In genomic region chr16:67968440-67969285, GRCh38 we compare ENCODE assay signal across 8 cellular contexts. TPM values are rescaled to one million over a fixed set of nuclear protein-coding genes. Genes with fewer than 3 reads are reported as not detected.
A peak's percentile ranks its signal among the peaks of the same experiment; 100 is the strongest.
DNase-seq lines count a peak whose midpoint lies in the region; ATAC-seq and TF ChIP-seq lines count a peak whose summit lies in the region.

TSS of gene SLC12A4 (minus strand) at chr16:67968637. CDS start at chr16:67968553, 84 bp downstream.

- H3K4me1 ChIP-seq in CD8-positive, alpha-beta T cell (ENCODE audit: insufficient read depth, low read length), result peaks cover 15% of the 10 kb centered on the region
- peaks cover 43% of the 10 kb centered on the region for H3K4me1 ChIP-seq in thymus (ENCODE audit: control insufficient read depth, insufficient read depth, low read length)

- no peak for TF ChIP-seq CTCF in CD8-positive, alpha-beta T cell (IDR thresholded peaks at IDR 0.05)
- no peak for TF ChIP-seq CTCF in osteocyte (IDR thresholded peaks at IDR 0.05)

- H3K4me3 Mint-ChIP-seq in CD8-positive, alpha-beta T cell, result peak within 1 kb of the TSS; percentile 83
- H3K4me3 Mint-ChIP-seq in activated naive CD4-positive, alpha-beta T cell treated with anti-CD3 and anti-CD28 coated beads, Interleukin-2, amount 50 U/mL, for 24 hours, result peak within 1 kb of the TSS; percentile 99
- peak within 1 kb of the TSS; percentile 96 for H3K4me3 Mint-ChIP-seq in osteocyte (ENCODE audit: unreplicated experiment)

- no peaks in the 10 kb centered on the region for H3K27me3 ChIP-seq in CD8-positive, alpha-beta T cell (ENCODE audit: insufficient read depth, low read length)
- H3K27me3 ChIP-seq in thymus (ENCODE audit: control insufficient read depth, insufficient read depth), result no peaks in the 10 kb centered on the region

- POLR2A ChIA-PET in CD8-positive, alpha-beta T cell (lab: Charles Lee), result interaction anchor here (0.8 to 1.7 kb wide), 3 partner anchors 16 to 117 kb away, joined by 3 to 7 read pairs (median 5); partner anchors contain the start of genes NFATC3 and PSMB10

- peak within 1 kb of the TSS; percentile 97 for H3K4me3 ChIP-seq in CD8-positive, alpha-beta T cell (ENCODE audit: low read depth, low read length)
- peak within 1 kb of the TSS; percentile 79 for H3K4me3 ChIP-seq in thymus (ENCODE audit: low read length)

- peaks cover 7% of the 10 kb centered on the region for H3K36me3 Mint-ChIP-seq in CD8-positive, alpha-beta T cell
- no peaks in the 10 kb centered on the region for H3K36me3 Mint-ChIP-seq in activated naive CD4-positive, alpha-beta T cell treated with anti-CD3 and anti-CD28 coated beads, Interleukin-2, amount 50 U/mL, for 24 hours
- H3K36me3 Mint-ChIP-seq in osteocyte (ENCODE audit: unreplicated experiment), result peaks cover 2% of the 10 kb centered on the region

- peak within 1 kb of the TSS; percentile 94 for H3K27ac Mint-ChIP-seq in CD8-positive, alpha-beta T cell
- peak within 1 kb of the TSS; percentile 96 for H3K27ac Mint-ChIP-seq in activated naive CD4-positive, alpha-beta T cell treated with anti-CD3 and anti-CD28 coated beads, Interleukin-2, amount 50 U/mL, for 24 hours
- H3K27ac Mint-ChIP-seq in osteocyte (ENCODE audit: unreplicated experiment), result peak within 1 kb of the TSS; percentile 95

- H3K9me3 Mint-ChIP-seq in CD8-positive, alpha-beta T cell, result no peaks in the 10 kb centered on the region
- H3K9me3 Mint-ChIP-seq in activated naive CD4-positive, alpha-beta T cell treated with anti-CD3 and anti-CD28 coated beads, Interleukin-2, amount 50 U/mL, for 24 hours, result no peaks in the 10 kb centered on the region
- no peaks in the 10 kb centered on the region for H3K9me3 Mint-ChIP-seq in osteocyte (ENCODE audit: unreplicated experiment)

- 1% methylated on average over 75 of the region's 75 CpGs for WGBS in thymus

- peak within 1 kb of the TSS; percentile 59 for H3K27ac ChIP-seq in CD8-positive, alpha-beta T cell (ENCODE audit: low read depth, low read length)
- H3K27ac ChIP-seq in thymus (ENCODE audit: low read depth), result peak within 1 kb of the TSS; percentile 88

- H3K27me3 Mint-ChIP-seq in CD8-positive, alpha-beta T cell (ENCODE audit: low read depth), result no peaks in the 10 kb centered on the region
- H3K27me3 Mint-ChIP-seq in activated naive CD4-positive, alpha-beta T cell treated with anti-CD3 and anti-CD28 coated beads, Interleukin-2, amount 50 U/mL, for 24 hours, result no peaks in the 10 kb centered on the region
- no peaks in the 10 kb centered on the region for H3K27me3 Mint-ChIP-seq in osteocyte (ENCODE audit: unreplicated experiment)

- intact Hi-C loops in CD8-positive, alpha-beta T cell (cut with DNase I, micrococcal nuclease), result loop anchor here (1.0 to 10.0 kb wide), 8 partner anchors 24 to 124 kb away; partner anchors contain the start of genes PSKH1 (in 2 of the 2), CENPT (in 1 of the 2), EDC4 (in 1 of the 2) and NFATC3 (in 1 of the 2)

- H3K4me1 Mint-ChIP-seq in CD8-positive, alpha-beta T cell (ENCODE audit: low read depth), result peaks cover 21% of the 10 kb centered on the region
- H3K4me1 Mint-ChIP-seq in activated naive CD4-positive, alpha-beta T cell treated with anti-CD3 and anti-CD28 coated beads, Interleukin-2, amount 50 U/mL, for 24 hours, result peaks cover 26% of the 10 kb centered on the region
- H3K4me1 Mint-ChIP-seq in osteocyte (ENCODE audit: unreplicated experiment), result peaks cover 33% of the 10 kb centered on the region

- CTCF ChIA-PET in CD8-positive, alpha-beta T cell (lab: Charles Lee), result interaction anchor here (0.9 to 1.5 kb wide), 2 partner anchors 15 to 33 kb away, joined by 3 read pairs; no protein-coding TSS in a partner anchor

- H3K36me3 ChIP-seq in CD8-positive, alpha-beta T cell (ENCODE audit: insufficient read depth, low read length), result no peaks in the 10 kb centered on the region
- H3K36me3 ChIP-seq in thymus (ENCODE audit: control insufficient read depth, insufficient read depth), result no peaks in the 10 kb centered on the region

- ATAC-seq in CD8-positive, alpha-beta T cell, result peak; percentile 90
- peak; percentile 43 for ATAC-seq in GM19468 (IDR thresholded peaks at IDR 0.05; ENCODE audit: extremely low read depth, unreplicated experiment)
- peak; percentile 83 for ATAC-seq in SK-N-SH treated with all-trans-retinoic acid at 6 μM for 48 hours

- H3K9me3 ChIP-seq in CD8-positive, alpha-beta T cell (ENCODE audit: low read length), result no peaks in the 10 kb centered on the region
- no peaks in the 10 kb centered on the region for H3K9me3 ChIP-seq in thymus (ENCODE audit: control insufficient read depth)

- DNase-seq in CD8-positive, alpha-beta T cell, result peak; percentile 66 to 88 (median 81)
- DNase-seq in HT1080 (ENCODE audit: low read depth), result peak; percentile 66
- no peak for DNase-seq in glomerular endothelial cell (ENCODE audit: extremely low read depth, low read depth, low spot score)
- DNase-seq in osteocyte (ENCODE audit: extremely low spot score, unreplicated experiment), result peak; percentile 92

TF ChIP-seq in SK-N-SH treated with all-trans-retinoic acid at 6 μM for 48 hours, 23 proteins besides CTCF, POLR2A, EP300 and RAD21:
- 0 out of 2 replicates have a peak, but pooled peaks have one; percentile 71 for TF ChIP-seq GLIS3 (CRISPR knock-in tag; IDR thresholded peaks at IDR 0.05)
- peak; percentile 75; the same call in 1 of the 2 replicates for TF ChIP-seq ZFP3 (CRISPR knock-in tag; IDR thresholded peaks at IDR 0.05)
- TF ChIP-seq PATZ1 (CRISPR knock-in tag; IDR thresholded peaks at IDR 0.05; ENCODE audit: borderline replicate concordance), result 0 out of 2 replicates have a peak, but pooled peaks have one; percentile 58
- no peak for TF ChIP-seq ZNF565 (CRISPR knock-in tag; conservative IDR thresholded peaks at IDR 0.05; ENCODE audit: low read depth)
- TF ChIP-seq POU6F1 (CRISPR knock-in tag; IDR thresholded peaks at IDR 0.05; ENCODE audit: borderline replicate concordance, low read depth), result 0 out of 2 replicates have a peak, but pooled peaks have one; percentile 20

RNA-seq across cellular contexts. Expression of gene SLC12A4, which starts in this region (rescaled TPM):
- 10 to 100 TPM; 20.1 to 20.7 TPM for total RNA-seq in CD8-positive, alpha-beta T cell
- 17.3 and 21.5 TPM in 2 replicates for total RNA-seq in HT1080 (2014; rRNA removed; shearing (Covaris generic))
- polyA plus RNA-seq in HT1080 (2015; cell fraction: cytosol; rRNA removed), result 12.8 and 15.6 TPM in 2 replicates
- polyA plus RNA-seq in HT1080 (2015; cell fraction: nucleus; rRNA removed), result 77.7 and 93.2 TPM in 2 replicates
- 44.6 and 99.8 TPM in 2 replicates for total RNA-seq in glomerular endothelial cell
- 90.7 and 91.6 TPM in 2 replicates for total RNA-seq in osteocyte
- polyA plus RNA-seq in thymus, result 22.6 TPM
